10 cellular contexts compared by ENCODE assay signal in the genomic region with DNA sequence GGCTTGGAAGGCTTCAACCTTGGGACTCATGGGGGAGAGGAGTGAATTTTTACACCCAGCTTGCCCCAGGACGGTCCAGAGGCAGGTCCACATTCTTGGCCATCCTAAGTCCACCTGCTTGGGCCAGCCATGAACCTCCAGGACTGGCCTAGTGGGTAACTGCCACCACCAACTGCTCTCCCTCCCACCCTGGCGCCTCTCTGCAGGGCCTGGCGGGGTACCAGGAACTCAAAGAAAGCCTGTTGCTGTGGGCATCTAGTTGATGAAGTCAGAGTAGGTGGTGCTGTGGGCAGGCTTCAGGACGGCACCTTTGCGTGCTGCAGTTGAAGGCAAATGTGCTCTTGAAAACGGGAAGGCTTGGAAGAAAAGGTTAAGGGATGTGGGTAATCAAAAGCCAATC. TPM values are rescaled to one million over a fixed set of nuclear protein-coding genes. Genes with fewer than 3 reads are reported as not detected.
DNase-seq lines count a peak whose midpoint lies in the region; ATAC-seq and TF ChIP-seq lines count a peak whose summit lies in the region.
"Had no signal": no experiment of that assay in that cellular context is flagged by ENCODE, and none has a peak within 500 bp of the region (broad histone marks: within the 10 kb centered on the region; RNA-seq: fewer than 3 reads in every experiment).

No MANE protein-coding gene starts in this region.

- H3K27me3 ChIP-seq in fibroblast of lung (ENCODE audit: control insufficient read depth, insufficient read depth, low read length) = no peaks in the 10 kb centered on the region
- no peaks in the 10 kb centered on the region for H3K27me3 ChIP-seq in sigmoid colon
- no peaks in the 10 kb centered on the region for H3K27me3 ChIP-seq in CD4-positive, alpha-beta memory T cell (ENCODE audit: insufficient read depth, low read length)

- CTCF ChIA-PET in HEK293 (lab: Yijun Ruan, JAX) (no interaction called here), RWPE1 (lab: Yijun Ruan, JAX) (interaction anchor here (0.7 kb wide), 1 partner anchor 495 kb away, joined by 4 read pairs; a partner anchor contains a TSS)
- CTCF ChIA-PET in CD4-positive, alpha-beta memory T cell (lab: Charles Lee; ENCODE audit: partially characterized antibody) = interaction anchor here (1.5 kb wide), 1 partner anchor 65 kb away, joined by 3 read pairs; no protein-coding TSS in a partner anchor

- H3K9me3 ChIP-seq in HEK293 (ENCODE audit: control insufficient read depth, insufficient read depth, low read depth, low read length) (no peaks in the 10 kb centered on the region), fibroblast of lung (ENCODE audit: control insufficient read depth, insufficient read depth, low read depth, low read length) (no peaks in the 10 kb centered on the region), sigmoid colon (no peaks in the 10 kb centered on the region)
- H3K9me3 ChIP-seq in CD4-positive, alpha-beta memory T cell (ENCODE audit: control insufficient read depth in 1 of 2, low read length in 2 of 2) = no peaks in the 10 kb centered on the region
- H3K9me3 ChIP-seq: Caco-2 had no signal

- ATAC-seq in left cardiac atrium (no peak), GM19023 (IDR thresholded peaks at IDR 0.05; ENCODE audit: unreplicated experiment) (no peak)

- no peak overlapping the region for H2AFZ ChIP-seq in fibroblast of lung (ENCODE audit: low read length)

- POLR2A ChIA-PET in HEK293 (lab: Yijun Ruan, JAX) (interaction anchor here (1.3 kb wide), 1 partner anchor 13 kb away, joined by 3 read pairs; no protein-coding TSS in a partner anchor), RWPE1 (lab: Yijun Ruan, JAX; ENCODE audit: low non-redundant PET) (no interaction called here)
- POLR2A ChIA-PET in CD4-positive, alpha-beta memory T cell (lab: Charles Lee; ENCODE audit: partially characterized antibody) = interaction anchor here (1.2 to 2.0 kb wide), 3 partner anchors 9 to 72 kb away, joined by 3 to 12 read pairs (median 7); a partner anchor contains a TSS

- H3K9me3 Mint-ChIP-seq in CD4-positive, alpha-beta memory T cell = peaks cover 0 to under 1% (median 0%) of the 10 kb centered on the region in 8 donors
- H3K9me3 Mint-ChIP-seq: IgD-negative memory B cell had no signal

- no peak overlapping the region for H3K4me3 ChIP-seq in HEK293 (ENCODE audit: low read depth, low read length)
- H3K4me3 ChIP-seq in fibroblast of lung (replicated peaks in 1 of 4; ENCODE audit: control extremely low read depth in 1 of 4, insufficient read depth in 1 of 4, low read depth in 3 of 4, low read length in 4 of 4) = no peak overlapping the region
- no peak overlapping the region for H3K4me3 ChIP-seq in sigmoid colon
- no peak overlapping the region for H3K4me3 ChIP-seq in CD4-positive, alpha-beta memory T cell (ENCODE audit: low read length in 2 of 2)

- DNase-seq in RWPE1 (ENCODE audit: low spot score) (no peak), fibroblast of lung (ENCODE audit: low read depth in 2 of 2) (no peak), sigmoid colon (no peak), left cardiac atrium (no peak)
- DNase-seq in CD4-positive, alpha-beta memory T cell = no peak

- intact Hi-C loops in sigmoid colon (cut with DNase I) = loop anchor here (5.0 to 10.0 kb wide), 3 partner anchors 67 to 1283 kb away; a partner anchor contains a TSS
- intact Hi-C loops in CD4-positive, alpha-beta memory T cell (cut with micrococcal nuclease) = loop anchor here (2.0 kb wide), 1 partner anchor 13 kb away; no protein-coding TSS in a partner anchor
- intact Hi-C loops in left cardiac atrium (cut with DNase I) = no loop called here

- H3K36me3 ChIP-seq in HEK293 (ENCODE audit: control insufficient read depth in 2 of 2, insufficient read depth in 1 of 2, low read length in 2 of 2) = peaks cover 0 to 26% of the 10 kb centered on the region in 2 experiments; a peak in 1 of 3 replicates
- H3K36me3 ChIP-seq in fibroblast of lung (ENCODE audit: control insufficient read depth, insufficient read depth, low read length) = no peaks in the 10 kb centered on the region
- H3K36me3 ChIP-seq in sigmoid colon = no peaks in the 10 kb centered on the region
- no peaks in the 10 kb centered on the region for H3K36me3 ChIP-seq in CD4-positive, alpha-beta memory T cell (ENCODE audit: insufficient read depth, low read length)

- WGBS in sigmoid colon, 2 donors = 47 to 66% methylated on average over 6 of the region's 6 CpGs

- no peak overlapping the region for H3K9ac ChIP-seq in fibroblast of lung (ENCODE audit: insufficient read depth, low read length)

- no peak overlapping the region for H3K27ac ChIP-seq in HEK293 (ENCODE audit: extremely low read depth, low read depth, low read length)
- H3K27ac ChIP-seq in RWPE1 = peak overlapping the region; percentile 82
- peak overlapping the region; percentile 45 for H3K27ac ChIP-seq in fibroblast of lung (ENCODE audit: insufficient read depth, low read length)
- H3K27ac ChIP-seq in sigmoid colon = peak overlapping the region; percentile 71 to 83 (median 74)
- H3K27ac ChIP-seq in CD4-positive, alpha-beta memory T cell (ENCODE audit: low read depth, low read length) = no peak overlapping the region

- H3K4me3 Mint-ChIP-seq in CD4-positive, alpha-beta memory T cell = peak overlapping the region in 2 of 8 donors; percentile 1 to 17

- H4K20me1 ChIP-seq in fibroblast of lung (ENCODE audit: control insufficient read depth, extremely low read depth, insufficient read depth, low read length) = no peaks in the 10 kb centered on the region

- TF ChIP-seq CTCF in HEK293 (tag by site-specific recombination; IDR thresholded peaks at IDR 0.05) = no peak
- no peak for TF ChIP-seq CTCF in RWPE1 (conservative IDR thresholded peaks at IDR 0.05; ENCODE audit: low read depth)
- TF ChIP-seq CTCF in fibroblast of lung (conservative IDR thresholded peaks at IDR 0.05 in 1 of 2, IDR thresholded peaks at IDR 0.05 in 1 of 2; ENCODE audit: low read depth in 1 of 2, low read length in 2 of 2) = no peak
- TF ChIP-seq CTCF in sigmoid colon (IDR thresholded peaks at IDR 0.05) = no peak

- H3K4me1 Mint-ChIP-seq in CD4-positive, alpha-beta memory T cell = peaks cover 40 to 82% (median 61%) of the 10 kb centered on the region in 4 donors

- H3K79me2 ChIP-seq in fibroblast of lung (ENCODE audit: control insufficient read depth, insufficient read depth, low read length) = no peaks in the 10 kb centered on the region

- H3K36me3 Mint-ChIP-seq in CD4-positive, alpha-beta memory T cell = peaks cover 0 to 2% of the 10 kb centered on the region in 2 donors
- H3K36me3 Mint-ChIP-seq: activated naive CD8-positive, alpha-beta T cell had no signal

- TF ChIP-seq EP300 in sigmoid colon (IDR thresholded peaks at IDR 0.05) = no peak

- H3K27ac Mint-ChIP-seq in CD4-positive, alpha-beta memory T cell = peak overlapping the region in 1 of 7 donors; percentile 57
- H3K27ac Mint-ChIP-seq: activated naive CD8-positive, alpha-beta T cell had no signal

- TF ChIP-seq POLR2A in sigmoid colon (IDR thresholded peaks at IDR 0.05) = no peak

- H3K4me2 ChIP-seq in fibroblast of lung (ENCODE audit: extremely low read depth, insufficient read depth, low read length) = no peak overlapping the region

- no peaks in the 10 kb centered on the region for H3K27me3 Mint-ChIP-seq in CD4-positive, alpha-beta memory T cell
- H3K27me3 Mint-ChIP-seq: activated naive CD8-positive, alpha-beta T cell had no signal

- peaks cover 33% of the 10 kb centered on the region for H3K4me1 ChIP-seq in HEK293 (ENCODE audit: control insufficient read depth, insufficient read depth, low read length)
- H3K4me1 ChIP-seq in fibroblast of lung (ENCODE audit: control insufficient read depth, extremely low read depth, insufficient read depth, low read length) = peaks cover 30% of the 10 kb centered on the region
- peaks cover 0 to 98% (median 87%) of the 10 kb centered on the region in 4 donors for H3K4me1 ChIP-seq in sigmoid colon
- H3K4me1 ChIP-seq in CD4-positive, alpha-beta memory T cell (ENCODE audit: insufficient read depth, low read length) = peaks cover 82% of the 10 kb centered on the region

TF ChIP-seq in HEK293, 187 proteins besides CTCF, POLR2A, EP300 and RAD21:
- no peak for TF ChIP-seq YY2 (tag by site-specific recombination; IDR thresholded peaks at IDR 0.05)
- TF ChIP-seq, protein P1, sequence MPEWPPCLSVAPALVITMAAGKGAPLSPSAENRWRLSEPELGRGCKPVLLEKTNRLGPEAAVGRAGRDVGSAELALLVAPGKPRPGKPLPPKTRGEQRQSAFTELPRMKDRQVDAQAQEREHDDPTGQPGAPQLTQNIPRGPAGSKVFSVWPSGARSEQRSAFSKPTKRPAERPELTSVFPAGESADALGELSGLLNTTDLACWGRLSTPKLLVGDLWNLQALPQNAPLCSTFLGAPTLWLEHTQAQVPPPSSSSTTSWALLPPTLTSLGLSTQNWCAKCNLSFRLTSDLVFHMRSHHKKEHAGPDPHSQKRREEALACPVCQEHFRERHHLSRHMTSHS (tag by site-specific recombination; IDR thresholded peaks at IDR 0.05) = no peak
- peak; percentile 42 for TF ChIP-seq ZFHX2 (tag by site-specific recombination; conservative IDR thresholded peaks at IDR 0.05)
- TF ChIP-seq SCRT2 (tag by site-specific recombination; IDR thresholded peaks at IDR 0.05) = peak; percentile 88
- no peak for TF ChIP-seq KLF8 (tag by site-specific recombination; IDR thresholded peaks at IDR 0.05)
- peak; percentile 39; the same call in 1 of the 2 replicates for TF ChIP-seq EGR2 (tag by site-specific recombination; IDR thresholded peaks at IDR 0.05; ENCODE audit: low read depth)
- TF ChIP-seq ZNF830 (tag by site-specific recombination; IDR thresholded peaks at IDR 0.05; ENCODE audit: low read depth) = no peak

RNA-seq across cellular contexts. Expression of a gene that starts 12.0 kb away (rescaled TPM):
- total RNA-seq in fibroblast of lung = 4.9 and 5.8 TPM in 2 replicates
- 3.0 TPM in 2 replicates for polyA plus RNA-seq in fibroblast of lung
- polyA plus RNA-seq in fibroblast of lung (2012) = 5.6 and 6.4 TPM in 2 replicates
- polyA minus RNA-seq in fibroblast of lung (ENCODE audit: low replicate concordance) = 10.6 and 15.2 TPM in 2 replicates
- 10 to 100 TPM; 15.8 to 31.6 (median 23.0) TPM for total RNA-seq in sigmoid colon
- 10 to 100 TPM in 1 of 3 donors, 1 to 10 TPM in 2; 3.5 to 11.5 (median 3.6) TPM for polyA plus RNA-seq in sigmoid colon
- total RNA-seq in CD4-positive, alpha-beta memory T cell = 10 to 100 TPM; 47.1 to 48.7 TPM
- 1 to 10 TPM; 1.9 to 7.0 TPM for polyA plus RNA-seq in CD4-positive, alpha-beta memory T cell
- 10 to 100 TPM; 10.8 to 21.6 TPM for total RNA-seq in left cardiac atrium

Comparison
In these comparisons a context has a peak if more than half of its experiments do, and no peak if none do; other contexts are left out.
1. H3K27ac ChIP-seq: peak in RWPE1 (single experiment), fibroblast of lung (single experiment) and sigmoid colon (4 of 4); none in HEK293 (single experiment) and CD4-positive, alpha-beta memory T cell (single experiment).
2. intact Hi-C loops: an anchor here in sigmoid colon (5.0 to 10.0 kb wide) and CD4-positive, alpha-beta memory T cell (2.0 kb wide); none called in left cardiac atrium.